Comparison of ENCODE assay signal across 10 cellular contexts in the genomic region with DNA sequence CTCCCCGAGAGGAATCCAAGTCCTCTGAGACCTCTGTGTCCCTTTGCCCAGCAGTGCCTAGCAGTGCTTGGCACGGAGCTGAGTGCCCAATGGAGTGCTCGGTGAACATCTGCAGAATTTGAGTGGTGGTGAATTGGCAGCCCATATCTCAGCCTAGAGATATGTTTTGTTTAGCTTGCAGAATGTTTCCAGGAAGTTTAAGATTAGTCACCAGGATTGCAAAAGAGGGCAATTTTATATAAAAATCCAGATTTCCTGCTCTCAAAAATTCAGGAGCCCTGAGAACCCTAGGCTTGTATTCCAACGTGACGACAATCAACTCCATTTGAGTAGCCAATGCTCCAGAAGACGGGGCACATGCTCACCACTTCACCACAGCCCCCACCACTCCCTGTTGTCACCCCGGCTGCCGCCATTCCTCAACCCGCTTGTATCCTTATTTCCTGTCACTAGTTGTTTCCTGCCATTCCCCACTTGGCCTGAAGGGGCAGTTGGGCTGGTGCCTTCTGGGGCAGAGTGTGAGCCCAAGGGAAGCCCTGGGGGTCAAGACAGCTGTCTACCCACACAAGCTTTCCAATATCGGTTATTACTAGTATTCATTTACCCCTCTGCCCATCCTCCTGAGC.
DNase-seq lines count a peak whose midpoint lies in the region; ATAC-seq, FAIRE-seq and TF ChIP-seq lines count a peak whose summit lies in the region.
"Had no signal": no experiment of that assay in that cellular context is flagged by ENCODE, and none has a peak within 500 bp of the region (broad histone marks: within the 10 kb centered on the region; RNA-seq: fewer than 3 reads in every experiment).

No MANE protein-coding gene starts in this region.

- H3K4me1 Mint-ChIP-seq in astrocyte (ENCODE audit: low read depth, unreplicated experiment), result peaks cover 2% of the 10 kb centered on the region
- H3K4me1 Mint-ChIP-seq: activated CD4-positive, alpha-beta T cell treated with anti-CD3 and anti-CD28 coated beads, Interleukin-2, amount 10 ng/mL, durations not matched to agents 7 days and 5 days had no signal

- H3K4me3 ChIP-seq in BJ (ENCODE audit: low read depth, low read length), result no peak overlapping the region
- H3K4me3 ChIP-seq in HCT116 (replicated peaks in 1 of 2; ENCODE audit: low read depth in 1 of 2, low read length in 2 of 2), result no peak overlapping the region
- no peak overlapping the region for H3K4me3 ChIP-seq in astrocyte (ENCODE audit: insufficient read depth, low read depth, low read length)
- no peak overlapping the region for H3K4me3 ChIP-seq in HepG2 (replicated peaks in 1 of 3; ENCODE audit: insufficient read depth in 1 of 3, low read depth in 2 of 3, low read length in 3 of 3)

- H3K27ac ChIP-seq in HCT116 (ENCODE audit: low read depth, low read length) (no peak overlapping the region), astrocyte (ENCODE audit: low read depth, low read length) (no peak overlapping the region), HepG2 (ENCODE audit: extremely low read length, insufficient read depth, low read length) (no peak overlapping the region)

- no peaks in the 10 kb centered on the region for H3K27me3 ChIP-seq in BJ (ENCODE audit: control insufficient read depth, insufficient read depth, low read length)
- H3K27me3 ChIP-seq in HCT116 (ENCODE audit: insufficient read depth, low read length), result no peaks in the 10 kb centered on the region
- no peaks in the 10 kb centered on the region for H3K27me3 ChIP-seq in astrocyte (ENCODE audit: insufficient read depth, low read length)
- no peaks in the 10 kb centered on the region; a peak in 1 of 5 replicates for H3K27me3 ChIP-seq in HepG2 (ENCODE audit: control insufficient read depth in 1 of 2, insufficient read depth in 2 of 2, low read length in 2 of 2)

- no peaks in the 10 kb centered on the region for H3K79me2 ChIP-seq in HCT116 (ENCODE audit: insufficient read depth, low read length)
- no peaks in the 10 kb centered on the region for H3K79me2 ChIP-seq in astrocyte (ENCODE audit: insufficient read depth, low read length)
- no peaks in the 10 kb centered on the region for H3K79me2 ChIP-seq in HepG2 (ENCODE audit: insufficient read depth, low read length)

- H3K4me3 Mint-ChIP-seq in astrocyte (ENCODE audit: unreplicated experiment), result no peak overlapping the region
- H3K4me3 Mint-ChIP-seq: activated CD4-positive, alpha-beta T cell treated with anti-CD3 and anti-CD28 coated beads, Interleukin-2, amount 10 ng/mL, durations not matched to agents 7 days and 5 days had no signal

- no peaks in the 10 kb centered on the region for H3K36me3 Mint-ChIP-seq in astrocyte (ENCODE audit: low read depth, unreplicated experiment)

- POLR2A ChIA-PET in BJ (lab: Charles Lee) (interaction anchor here (0.6 kb wide), 1 partner anchor 32 kb away, joined by 4 read pairs; no protein-coding TSS in a partner anchor), HCT116 (lab: Charles Lee) (no interaction called here), HepG2 (lab: Yijun Ruan, JAX) (no interaction called here)

- 61% methylated on average over 6 of the region's 10 CpGs for WGBS in HepG2 (ENCODE audit: low lambda C conversion rate)

- H3K4me1 ChIP-seq in HCT116 (ENCODE audit: control insufficient read depth in 1 of 2, insufficient read depth in 2 of 2, low read length in 2 of 2), result peaks cover 0 to 6% of the 10 kb centered on the region in 2 experiments; a peak in 1 of 4 replicates
- H3K4me1 ChIP-seq in astrocyte (ENCODE audit: insufficient read depth, low read length), result peaks cover 12% of the 10 kb centered on the region
- peaks cover 16% of the 10 kb centered on the region for H3K4me1 ChIP-seq in HepG2 (ENCODE audit: insufficient read depth, low read length)

- TF ChIP-seq RAD21 in HCT116 (IDR thresholded peaks at IDR 0.05; ENCODE audit: low read depth), result no peak
- no peak for TF ChIP-seq RAD21 in HepG2 (CRISPR knock-in tag; IDR thresholded peaks at IDR 0.05)

- RAD21 ChIA-PET in HCT116 (lab: Charles Lee; ENCODE audit: low non-redundant PET in 1 of 2, low total read pairs in 2 of 2, uncharacterized antibody in 2 of 2, unreplicated experiment in 2 of 2), result no interaction called here

- H3K9ac ChIP-seq in HCT116 (ENCODE audit: low read length) (no peak overlapping the region), astrocyte (ENCODE audit: low read length) (no peak overlapping the region), HepG2 (ENCODE audit: insufficient read depth, low read depth, low read length) (no peak overlapping the region)

- no peaks in the 10 kb centered on the region for H3K9me2 ChIP-seq in HCT116 (ENCODE audit: insufficient read depth)

- H4K20me1 ChIP-seq in HCT116 (ENCODE audit: insufficient read depth), result no peaks in the 10 kb centered on the region
- no peaks in the 10 kb centered on the region for H4K20me1 ChIP-seq in astrocyte (ENCODE audit: insufficient read depth, low read length)
- no peaks in the 10 kb centered on the region for H4K20me1 ChIP-seq in HepG2 (ENCODE audit: insufficient read depth, low read length)

- TF ChIP-seq EP300 in HepG2 (IDR thresholded peaks at IDR 0.05; ENCODE audit: low read depth in 2 of 2, low read length in 2 of 2) (no peak), HepG2 (CRISPR knock-in tag; IDR thresholded peaks at IDR 0.05; ENCODE audit: borderline replicate concordance) (no peak)

- TF ChIP-seq POLR2A in HCT116 (IDR thresholded peaks at IDR 0.05; ENCODE audit: borderline replicate concordance, extremely low read depth, insufficient read depth, insufficient read length) (no peak), HepG2 (IDR thresholded peaks at IDR 0.05; ENCODE audit: insufficient read depth in 1 of 2, low read depth in 2 of 2, low read length in 2 of 2) (no peak)

- DNase-seq in BJ (ENCODE audit: low read depth) (no peak), HCT116 (ENCODE audit: low read depth, low spot score) (no peak), astrocyte (ENCODE audit: low read depth) (peak; percentile 48), HepG2 (ENCODE audit: low spot score) (no peak), nucleus accumbens (lab: John Stamatoyannopoulos, UW) (no peak)
- DNase-seq in activated naive CD4-positive, alpha-beta T cell treated with Interleukin-2 at 50 U/mL for 16 hours, result no peak
- DNase-seq in activated CD8-positive, alpha-beta memory T cell treated with anti-CD3 and anti-CD28 coated beads, Interleukin-2, amount 50 U/mL, for 4 hours, result no peak
- DNase-seq in NK-92 treated with Interleukin-12 subunit alpha and Interleukin-12 subunit beta, amount 100 ng/mL, for 24 hours (lab: John Stamatoyannopoulos, UW), result no peak
- DNase-seq: activated CD4-positive, alpha-beta T cell treated with anti-CD3 and anti-CD28 coated beads, Interleukin-2, amount 10 ng/mL, durations not matched to agents 7 days and 5 days; NCI-H2081 treated with DMSO at 0.1 percent for 48 hours had no signal

- in situ Hi-C loops in HepG2 (cut with HindIII; ENCODE audit: extremely low pct_ligation_motif_present, low pct_unique_long_range_greater_than_20kb), result no loop called here

- FAIRE-seq in astrocyte (lab: Jason Lieb, UNC) (peak; percentile 95), HepG2 (lab: Jason Lieb, UNC) (no peak)

- ATAC-seq in HCT116 (peak; percentile 93), HepG2 (peak; percentile 62)

- no peak overlapping the region for H3K27ac Mint-ChIP-seq in astrocyte (ENCODE audit: unreplicated experiment)
- H3K27ac Mint-ChIP-seq: activated CD4-positive, alpha-beta T cell treated with anti-CD3 and anti-CD28 coated beads, Interleukin-2, amount 10 ng/mL, durations not matched to agents 7 days and 5 days had no signal

- intact Hi-C loops in HCT116 (cut with micrococcal nuclease) (no loop called here), HepG2 (cut with micrococcal nuclease; ENCODE audit: unreplicated experiment) (no loop called here)

- H2AFZ ChIP-seq in HCT116 (ENCODE audit: low read depth, low read length, poor library complexity, severe bottlenecking) (no peak overlapping the region), astrocyte (ENCODE audit: low read depth, low read length) (no peak overlapping the region), HepG2 (ENCODE audit: low read length) (no peak overlapping the region)

- H3K9me3 ChIP-seq in HCT116 (ENCODE audit: control insufficient read depth in 1 of 2, insufficient read depth in 1 of 2, low read depth in 1 of 2, low read length in 2 of 2) (no peaks in the 10 kb centered on the region), astrocyte (ENCODE audit: insufficient read depth, low read depth, low read length) (no peaks in the 10 kb centered on the region), HepG2 (ENCODE audit: low read length) (no peaks in the 10 kb centered on the region)

- no peaks in the 10 kb centered on the region for H3K36me3 ChIP-seq in BJ (ENCODE audit: control insufficient read depth, insufficient read depth, low read length)
- no peaks in the 10 kb centered on the region for H3K36me3 ChIP-seq in HCT116 (ENCODE audit: control insufficient read depth in 1 of 2, insufficient read depth in 2 of 2, low read length in 2 of 2)
- no peaks in the 10 kb centered on the region for H3K36me3 ChIP-seq in astrocyte (ENCODE audit: insufficient read depth, low read length)
- H3K36me3 ChIP-seq in HepG2 (replicated peaks in 1 of 2; ENCODE audit: control insufficient read depth in 1 of 2, insufficient read depth in 2 of 2, low read length in 2 of 2), result no peaks in the 10 kb centered on the region

- peak; percentile 33; the same call in 1 of the 2 replicates for TF ChIP-seq CTCF in BJ (IDR thresholded peaks at IDR 0.05; ENCODE audit: insufficient read depth, low read depth, low read length)
- peak in 2 of 3 experiments; percentile 41 to 51; a peak in 4 of 6 replicates for TF ChIP-seq CTCF in HCT116 (IDR thresholded peaks at IDR 0.05 in 2 of 3, conservative IDR thresholded peaks at IDR 0.05 in 1 of 3; ENCODE audit: borderline replicate concordance in 1 of 3, insufficient read depth in 1 of 3, low read depth in 2 of 3, low read length in 2 of 3)
- peak; percentile 22 for TF ChIP-seq CTCF in astrocyte (IDR thresholded peaks at IDR 0.05; ENCODE audit: insufficient read depth, low read depth, low read length)
- TF ChIP-seq CTCF in HepG2 (CRISPR knock-in tag; IDR thresholded peaks at IDR 0.05), result no peak

- H3K9me3 Mint-ChIP-seq in astrocyte (ENCODE audit: unreplicated experiment), result peaks cover 3% of the 10 kb centered on the region
- H3K9me3 Mint-ChIP-seq: activated CD4-positive, alpha-beta T cell treated with anti-CD3 and anti-CD28 coated beads, Interleukin-2, amount 10 ng/mL, durations not matched to agents 7 days and 5 days had no signal

- CTCF ChIA-PET in BJ (lab: Yijun Ruan, JAX), result interaction anchor here (0.9 to 2.8 kb wide), 9 partner anchors 10 to 183 kb away, joined by 3 to 9 read pairs (median 3); no protein-coding TSS in a partner anchor
- CTCF ChIA-PET in HCT116 (lab: Charles Lee), result interaction anchor here (0.8 to 1.3 kb wide), 2 partner anchors 9 to 117 kb away, joined by 3 read pairs; a partner anchor contains a TSS
- CTCF ChIA-PET in HepG2 (lab: Yijun Ruan, JAX; ENCODE audit: low intra/inter-chr PET ratio, low total read pairs), result no interaction called here

- H3K4me2 ChIP-seq in HCT116 (ENCODE audit: low read length) (no peak overlapping the region), astrocyte (ENCODE audit: low read length) (peak overlapping the region; percentile 40), HepG2 (ENCODE audit: low read depth, low read length) (no peak overlapping the region)

- no TSS peak for BruUV-seq in HCT116 (replicated peaks; lab: Mats Ljungman, UMichigan)
- no TSS peak for BruUV-seq in HepG2 (replicated peaks; lab: Mats Ljungman, UMichigan)

- peaks cover 3% of the 10 kb centered on the region for H3K27me3 Mint-ChIP-seq in astrocyte (ENCODE audit: low read depth, unreplicated experiment)
- H3K27me3 Mint-ChIP-seq: activated CD4-positive, alpha-beta T cell treated with anti-CD3 and anti-CD28 coated beads, Interleukin-2, amount 10 ng/mL, durations not matched to agents 7 days and 5 days had no signal
